ENCODE assay signal across 27 cellular contexts in genomic region chrX:69195810-69196209, GRCh38.
"Had no signal": no experiment of that assay in that cellular context is flagged by ENCODE, and none has a peak within 500 bp of the region (broad histone marks: within the 10 kb centered on the region; RNA-seq: fewer than 3 reads in every experiment).

No MANE protein-coding gene starts in this region.

- H3K27ac ChIP-seq: brain microvascular endothelial cell, colonic mucosa, epithelial cell of prostate had no signal

- ATAC-seq: activated CD4-positive, alpha-beta T cell treated with anti-CD3 and anti-CD28 coated beads for 36 hours; activated CD8-positive, alpha-beta memory T cell treated with anti-CD3 and anti-CD28 coated beads, Interleukin-2, amount 10 ng/mL, durations not matched to agents 7 days and 5 days; activated CD8-positive, alpha-beta T cell treated with anti-CD3 and anti-CD28 coated beads, Interleukin-2, amount 10 ng/mL, durations not matched to agents 7 days and 5 days; activated T-helper 17 cell treated with anti-CD3 and anti-CD28 coated beads, Interleukin-2, amount 50 U/mL, for 72 hours; T-helper 17 cell had no signal

- H3K4me3 ChIP-seq: colonic mucosa had no signal

- DNase-seq: activated CD4-positive, alpha-beta memory T cell treated with anti-CD3 and anti-CD28 coated beads for 36 hours; activated CD4-positive, alpha-beta T cell treated with anti-CD3 and anti-CD28 coated beads for 36 hours; activated CD4-positive, alpha-beta T cell treated with anti-CD3 and anti-CD28 coated beads, Interleukin-2, amount 10 ng/mL, durations not matched to agents 24 days and 14 days; activated CD4-positive, CD25-positive, alpha-beta regulatory T cell; activated CD4-positive, CD25-positive, alpha-beta regulatory T cell treated with anti-CD3 and anti-CD28 coated beads, Interleukin-2, amount 50 U/mL, for 72 hours; activated CD8-positive, alpha-beta memory T cell treated with anti-CD3 and anti-CD28 coated beads, Interleukin-2, amount 10 ng/mL, durations not matched to agents 7 days and 5 days; activated CD8-positive, alpha-beta memory T cell treated with anti-CD3 and anti-CD28 coated beads, Interleukin-2, amount 50 U/mL, for 4 hours; activated CD8-positive, alpha-beta T cell treated with anti-CD3 and anti-CD28 coated beads, Interleukin-2, amount 10 ng/mL, durations not matched to agents 7 days and 5 days; activated effector memory CD4-positive, alpha-beta T cell treated with Interleukin-2 at 50 U/mL for 16 hours; activated gamma-delta T cell treated with Interleukin-2 at 50 U/mL for 16 hours; activated naive CD4-positive, alpha-beta T cell treated with anti-CD3 and anti-CD28 coated beads, Interleukin-2, amount 50 U/mL, for 16 hours; activated naive CD4-positive, alpha-beta T cell treated with Interleukin-2 at 50 U/mL for 16 hours; activated T-cell treated with anti-CD3 and anti-CD28 coated beads, Interleukin-2, amount 50 U/mL, for 24 hours; amniotic stem cell; brain microvascular endothelial cell; central memory CD4-positive, alpha-beta T cell; cerebellar nuclear complex; colonic mucosa; effector CD8-positive, alpha-beta T cell; foreskin fibroblast; T-helper 1 cell; T-helper 17 cell had no signal

- H3K9me3 ChIP-seq: colonic mucosa had no signal

- H3K27me3 ChIP-seq: brain microvascular endothelial cell, colonic mucosa had no signal

- H3K36me3 ChIP-seq: brain microvascular endothelial cell, colonic mucosa had no signal

- H3K4me1 ChIP-seq: colonic mucosa had no signal

- FAIRE-seq: endometrium, endothelial cell of umbilical vein, frontal cortex had no signal
